Comparison of ENCODE assay signal across 14 cellular contexts in the genomic region with DNA sequence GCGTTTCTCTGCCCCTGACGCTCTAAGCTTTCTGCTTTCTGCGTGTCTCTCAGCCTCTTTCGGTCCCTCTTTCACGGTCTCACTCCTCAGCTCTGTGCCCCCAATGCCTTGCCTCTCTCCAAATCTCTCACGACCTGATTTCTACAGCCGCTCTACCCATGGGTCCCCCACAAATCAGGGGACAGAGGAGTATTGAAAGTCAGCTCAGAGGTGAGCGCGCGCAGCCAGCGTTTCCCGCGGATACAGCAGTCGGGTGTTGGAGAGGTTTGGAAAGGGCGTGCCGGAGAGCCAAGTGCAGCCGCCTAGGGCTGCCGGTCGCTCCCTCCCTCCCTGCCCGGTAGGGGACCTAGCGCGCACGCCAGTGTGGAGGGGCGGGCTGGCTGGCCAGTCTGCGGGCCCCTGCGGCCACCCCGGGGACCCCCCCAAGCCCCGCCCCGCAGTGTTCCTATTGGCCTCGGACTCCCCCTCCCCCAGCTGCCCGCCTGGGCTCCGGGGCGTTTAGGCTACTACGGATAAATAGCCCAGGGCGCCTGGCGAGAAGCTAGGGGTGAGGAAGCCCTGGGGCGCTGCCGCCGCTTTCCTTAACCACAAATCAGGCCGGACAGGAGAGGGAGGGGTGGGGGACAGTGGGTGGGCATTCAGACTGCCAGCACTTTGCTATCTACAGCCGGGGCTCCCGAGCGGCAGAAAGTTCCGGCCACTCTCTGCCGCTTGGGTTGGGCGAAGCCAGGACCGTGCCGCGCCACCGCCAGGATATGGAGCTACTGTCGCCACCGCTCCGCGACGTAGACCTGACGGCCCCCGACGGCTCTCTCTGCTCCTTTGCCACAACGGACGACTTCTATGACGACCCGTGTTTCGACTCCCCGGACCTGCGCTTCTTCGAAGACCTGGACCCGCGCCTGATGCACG. TPM values are rescaled to one million over a fixed set of nuclear protein-coding genes. Genes with fewer than 3 reads are reported as not detected.
DNase-seq lines count a peak whose midpoint lies in the region; ATAC-seq and TF ChIP-seq lines count a peak whose summit lies in the region.
"Had no signal": no experiment of that assay in that cellular context is flagged by ENCODE, and none has a peak within 500 bp of the region (broad histone marks: within the 10 kb centered on the region; RNA-seq: fewer than 3 reads in every experiment).

A gene (plus strand): TSS at position 544 of the 912 bp plus-strand sequence. CDS start 212 bp downstream, at position 756.

- H3K4me3 Mint-ChIP-seq in WTC11, result peak within 1 kb of the TSS; percentile 69

- ATAC-seq in WTC11 (peak; percentile 38), GM18502 (IDR thresholded peaks at IDR 0.05; ENCODE audit: poor library complexity, unreplicated experiment) (no peak)
- ATAC-seq: left lung had no signal

- intact Hi-C loops in prostate gland (cut with DNase I), result no loop called here

- H3K36me3 ChIP-seq in prostate gland, result no peaks in the 10 kb centered on the region
- H3K36me3 ChIP-seq: left lung had no signal

- no peaks in the 10 kb centered on the region for H3K36me3 Mint-ChIP-seq in WTC11

- H3K4me1 ChIP-seq in prostate gland (replicated peaks), result peaks cover 3% of the 10 kb centered on the region

- H3K9me3 Mint-ChIP-seq in WTC11, result no peaks in the 10 kb centered on the region

- WGBS in prostate gland, result 3% methylated on average over 56 of the region's 69 CpGs

- DNase-seq in AG08395 (ENCODE audit: low spot score), result peak; percentile 23
- peak; percentile 62 for DNase-seq in HEK293T (ENCODE audit: extremely low spot score)
- DNase-seq in WTC11 (ENCODE audit: low spot score), result peak; percentile 63
- peak; percentile 15 for DNase-seq in iris pigment epithelial cell (ENCODE audit: low read depth)
- DNase-seq in prostate gland (ENCODE audit: low spot score), result no peak
- DNase-seq in GM10248 (ENCODE audit: extremely low spot score), result no peak
- DNase-seq in activated CD8-positive, alpha-beta memory T cell treated with anti-CD3 and anti-CD28 coated beads for 24 hours, result no peak
- DNase-seq: amygdala, C1 segment of cervical spinal cord, left lung, NCI-H2107 had no signal

- no peak within 1 kb of the TSS for H3K27ac Mint-ChIP-seq in WTC11

- H3K4me3 ChIP-seq in prostate gland, result no peak within 1 kb of the TSS
- H3K4me3 ChIP-seq: left lung had no signal

- CTCF ChIA-PET in HEK293T (lab: Yijun Ruan, JAX) (interaction anchor here (3.3 kb wide), 1 partner anchor 12 kb away, joined by 16 read pairs; no protein-coding TSS in a partner anchor), WTC11 (lab: Charles Lee) (interaction anchor here (0.7 to 6.4 kb wide), 32 partner anchors 9 to 335 kb away, joined by 3 to 161 read pairs (median 4); a partner anchor contains a TSS), GM10248 (lab: Yijun Ruan, JAX) (interaction anchor here (1.9 to 2.8 kb wide), 2 partner anchors 9 to 12 kb away, joined by 4 to 13 read pairs; no protein-coding TSS in a partner anchor)

- peaks cover 11% of the 10 kb centered on the region for H3K4me1 Mint-ChIP-seq in WTC11

- no peaks in the 10 kb centered on the region; the same call in 1 of the 2 replicates for H3K27me3 Mint-ChIP-seq in WTC11 (ENCODE audit: low read depth)

- H3K27ac ChIP-seq in prostate gland, result no peak within 1 kb of the TSS
- H3K27ac ChIP-seq: HL-60, left lung had no signal

- H3K9me3 ChIP-seq in prostate gland, result no peaks in the 10 kb centered on the region
- H3K9me3 ChIP-seq: left lung had no signal

- no peak for TF ChIP-seq CTCF in WTC11 (IDR thresholded peaks at IDR 0.05)
- no peak for TF ChIP-seq CTCF in prostate gland (IDR thresholded peaks at IDR 0.05)
- no peak for TF ChIP-seq CTCF in GM10248 (IDR thresholded peaks at IDR 0.05; ENCODE audit: control extremely low read depth, extremely low read depth, low read depth, missing control alignments)

- POLR2A ChIA-PET in HEK293T (lab: Yijun Ruan, JAX) (no interaction called here), WTC11 (lab: Charles Lee) (interaction anchor here (0.7 kb wide), 1 partner anchor 220 kb away, joined by 3 read pairs; no protein-coding TSS in a partner anchor), GM10248 (lab: Yijun Ruan, JAX) (no interaction called here)

- TF ChIP-seq POLR2A in prostate gland (IDR thresholded peaks at IDR 0.05), result no peak

- H3K27me3 ChIP-seq in prostate gland (replicated peaks; ENCODE audit: insufficient read depth), result peaks cover 38% of the 10 kb centered on the region

TF ChIP-seq in HEK293T, 16 proteins besides CTCF, POLR2A, EP300 and RAD21:
- TF ChIP-seq FOXA1 (IDR thresholded peaks at IDR 0.05) (no peak), SUZ12 (IDR thresholded peaks at IDR 0.05) (no peak), ZNF384 (IDR thresholded peaks at IDR 0.05) (no peak), CTBP1 (IDR thresholded peaks at IDR 0.05; ENCODE audit: borderline replicate concordance) (no peak), L3MBTL2 (conservative IDR thresholded peaks at IDR 0.05) (no peak), BHLHE40 (IDR thresholded peaks at IDR 0.05; ENCODE audit: borderline replicate concordance) (no peak), FOXM1 (IDR thresholded peaks at IDR 0.05; ENCODE audit: borderline replicate concordance) (no peak), ELF4 (IDR thresholded peaks at IDR 0.05) (no peak), HDGF (IDR thresholded peaks at IDR 0.05; ENCODE audit: borderline replicate concordance) (no peak), NFRKB (IDR thresholded peaks at IDR 0.05) (no peak), LEF1 (IDR thresholded peaks at IDR 0.05; ENCODE audit: borderline replicate concordance) (no peak), TARDBP (IDR thresholded peaks at IDR 0.05) (no peak), ARNT (IDR thresholded peaks at IDR 0.05) (no peak), FOXK2 (IDR thresholded peaks at IDR 0.05) (no peak)

TF ChIP-seq in WTC11, 78 proteins besides CTCF, POLR2A, EP300 and RAD21:
- TF ChIP-seq, protein P1, sequence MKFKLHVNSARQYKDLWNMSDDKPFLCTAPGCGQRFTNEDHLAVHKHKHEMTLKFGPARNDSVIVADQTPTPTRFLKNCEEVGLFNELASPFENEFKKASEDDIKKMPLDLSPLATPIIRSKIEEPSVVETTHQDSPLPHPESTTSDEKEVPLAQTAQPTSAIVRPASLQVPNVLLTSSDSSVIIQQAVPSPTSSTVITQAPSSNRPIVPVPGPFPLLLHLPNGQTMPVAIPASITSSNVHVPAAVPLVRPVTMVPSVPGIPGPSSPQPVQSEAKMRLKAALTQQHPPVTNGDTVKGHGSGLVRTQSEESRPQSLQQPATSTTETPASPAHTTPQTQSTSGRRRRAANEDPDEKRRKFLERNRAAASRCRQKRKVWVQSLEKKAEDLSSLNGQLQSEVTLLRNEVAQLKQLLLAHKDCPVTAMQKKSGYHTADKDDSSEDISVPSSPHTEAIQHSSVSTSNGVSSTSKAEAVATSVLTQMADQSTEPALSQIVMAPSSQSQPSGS (CRISPR knock-in tag; IDR thresholded peaks at IDR 0.05; ENCODE audit: borderline replicate concordance, low read depth), result no peak
- TF ChIP-seq, protein P2, sequence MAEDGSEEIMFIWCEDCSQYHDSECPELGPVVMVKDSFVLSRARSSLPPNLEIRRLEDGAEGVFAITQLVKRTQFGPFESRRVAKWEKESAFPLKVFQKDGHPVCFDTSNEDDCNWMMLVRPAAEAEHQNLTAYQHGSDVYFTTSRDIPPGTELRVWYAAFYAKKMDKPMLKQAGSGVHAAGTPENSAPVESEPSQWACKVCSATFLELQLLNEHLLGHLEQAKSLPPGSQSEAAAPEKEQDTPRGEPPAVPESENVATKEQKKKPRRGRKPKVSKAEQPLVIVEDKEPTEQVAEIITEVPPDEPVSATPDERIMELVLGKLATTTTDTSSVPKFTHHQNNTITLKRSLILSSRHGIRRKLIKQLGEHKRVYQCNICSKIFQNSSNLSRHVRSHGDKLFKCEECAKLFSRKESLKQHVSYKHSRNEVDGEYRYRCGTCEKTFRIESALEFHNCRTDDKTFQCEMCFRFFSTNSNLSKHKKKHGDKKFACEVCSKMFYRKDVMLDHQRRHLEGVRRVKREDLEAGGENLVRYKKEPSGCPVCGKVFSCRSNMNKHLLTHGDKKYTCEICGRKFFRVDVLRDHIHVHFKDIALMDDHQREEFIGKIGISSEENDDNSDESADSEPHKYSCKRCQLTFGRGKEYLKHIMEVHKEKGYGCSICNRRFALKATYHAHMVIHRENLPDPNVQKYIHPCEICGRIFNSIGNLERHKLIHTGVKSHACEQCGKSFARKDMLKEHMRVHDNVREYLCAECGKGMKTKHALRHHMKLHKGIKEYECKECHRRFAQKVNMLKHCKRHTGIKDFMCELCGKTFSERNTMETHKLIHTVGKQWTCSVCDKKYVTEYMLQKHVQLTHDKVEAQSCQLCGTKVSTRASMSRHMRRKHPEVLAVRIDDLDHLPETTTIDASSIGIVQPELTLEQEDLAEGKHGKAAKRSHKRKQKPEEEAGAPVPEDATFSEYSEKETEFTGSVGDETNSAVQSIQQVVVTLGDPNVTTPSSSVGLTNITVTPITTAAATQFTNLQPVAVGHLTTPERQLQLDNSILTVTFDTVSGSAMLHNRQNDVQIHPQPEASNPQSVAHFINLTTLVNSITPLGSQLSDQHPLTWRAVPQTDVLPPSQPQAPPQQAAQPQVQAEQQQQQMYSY (CRISPR knock-in tag; IDR thresholded peaks at IDR 0.05), result no peak
- TF ChIP-seq, protein P3, sequence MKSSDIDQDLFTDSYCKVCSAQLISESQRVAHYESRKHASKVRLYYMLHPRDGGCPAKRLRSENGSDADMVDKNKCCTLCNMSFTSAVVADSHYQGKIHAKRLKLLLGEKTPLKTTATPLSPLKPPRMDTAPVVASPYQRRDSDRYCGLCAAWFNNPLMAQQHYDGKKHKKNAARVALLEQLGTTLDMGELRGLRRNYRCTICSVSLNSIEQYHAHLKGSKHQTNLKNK (CRISPR knock-in tag; IDR thresholded peaks at IDR 0.05), result no peak
- TF ChIP-seq MYBL2 (CRISPR knock-in tag; IDR thresholded peaks at IDR 0.05) (no peak), EMX1 (CRISPR knock-in tag; IDR thresholded peaks at IDR 0.05) (no peak), SMAD3 (CRISPR knock-in tag; IDR thresholded peaks at IDR 0.05; ENCODE audit: borderline replicate concordance) (no peak), ELF4 (CRISPR knock-in tag; IDR thresholded peaks at IDR 0.05; ENCODE audit: low read depth) (no peak), ZNF423 (CRISPR knock-in tag; IDR thresholded peaks at IDR 0.05) (no peak)
- TF ChIP-seq, protein P4, sequence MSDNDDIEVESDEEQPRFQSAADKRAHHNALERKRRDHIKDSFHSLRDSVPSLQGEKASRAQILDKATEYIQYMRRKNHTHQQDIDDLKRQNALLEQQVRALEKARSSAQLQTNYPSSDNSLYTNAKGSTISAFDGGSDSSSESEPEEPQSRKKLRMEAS (CRISPR knock-in tag; IDR thresholded peaks at IDR 0.05), result no peak

RNA-seq across cellular contexts. Expression of the gene that starts here (rescaled TPM):
- total RNA-seq in WTC11 (2021), result not detected in 3 replicates
- under 1 TPM in 1 of 2 donors, not detected in 1; 0.28 TPM for total RNA-seq in prostate gland
- total RNA-seq: epithelial cell of proximal tubule, left lung had no signal

Comparison
In these comparisons a context has a peak if more than half of its experiments do, and no peak if none do; other contexts are left out.
1. Peak in DNase-seq and ATAC-seq in WTC11; RNA of the gene not detected or under 1 TPM.
2. DNase-seq: peak in AG08395 (single experiment), HEK293T (single experiment) and iris pigment epithelial cell (single experiment); none in prostate gland (single experiment), GM10248 (single experiment) and activated CD8-positive, alpha-beta memory T cell treated with anti-CD3 and anti-CD28 coated beads for 24 hours (single experiment).